Comparison of ENCODE assay signal across 21 cellular contexts in the genomic region with DNA sequence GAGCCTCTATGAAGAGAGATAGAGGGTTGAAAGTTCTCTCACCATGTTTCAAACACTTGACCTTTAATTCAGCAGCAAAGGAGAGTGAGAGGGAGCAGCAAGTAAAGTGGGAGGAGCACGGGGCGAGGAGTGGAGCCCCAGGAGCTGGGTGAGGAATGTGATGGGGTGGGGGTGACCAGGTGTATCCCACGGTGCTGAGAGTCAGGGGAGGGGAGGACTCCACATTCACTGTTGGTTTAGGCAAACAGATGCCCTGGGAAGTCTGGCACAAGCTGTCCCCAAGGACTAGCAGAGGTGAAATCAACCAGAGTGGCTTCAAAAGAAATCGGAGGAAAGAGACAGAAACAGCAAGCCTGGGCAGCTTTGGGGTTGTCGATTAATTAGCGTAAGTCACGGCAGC.
DNase-seq lines count a peak whose midpoint lies in the region; ATAC-seq and TF ChIP-seq lines count a peak whose summit lies in the region.
"Had no signal": no experiment of that assay in that cellular context is flagged by ENCODE, and none has a peak within 500 bp of the region (broad histone marks: within the 10 kb centered on the region; RNA-seq: fewer than 3 reads in every experiment).

No MANE protein-coding gene starts in this region.

- H3K27me3 Mint-ChIP-seq in GM23338 (ENCODE audit: insufficient read depth, low read depth, poor library complexity), result peaks cover 16% of the 10 kb centered on the region
- H3K27me3 Mint-ChIP-seq in endothelial cell (ENCODE audit: unreplicated experiment), result peaks cover 11% of the 10 kb centered on the region

- H3K27me3 ChIP-seq in GM23338 (ENCODE audit: insufficient read depth) (no peaks in the 10 kb centered on the region), Karpas-422 (ENCODE audit: low read length) (no peaks in the 10 kb centered on the region)

- H3K9me3 Mint-ChIP-seq in GM23338 (peaks cover 8% of the 10 kb centered on the region), endothelial cell (ENCODE audit: unreplicated experiment) (no peaks in the 10 kb centered on the region)
- H3K9me3 Mint-ChIP-seq: CD4-positive, alpha-beta T cell had no signal

- H3K4me1 Mint-ChIP-seq in GM23338, result peaks cover 49% of the 10 kb centered on the region
- peaks cover 79% of the 10 kb centered on the region for H3K4me1 Mint-ChIP-seq in endothelial cell (ENCODE audit: unreplicated experiment)
- H3K4me1 Mint-ChIP-seq: IgD-negative memory B cell had no signal

- no peak for TF ChIP-seq CTCF in GM23338 (conservative IDR thresholded peaks at IDR 0.05; ENCODE audit: low read depth in 2 of 2)
- no peak for TF ChIP-seq CTCF in endothelial cell (IDR thresholded peaks at IDR 0.05; ENCODE audit: unreplicated experiment)
- no peak for TF ChIP-seq CTCF in omental fat pad (IDR thresholded peaks at IDR 0.05)

- no peak overlapping the region for H3K9ac ChIP-seq in Karpas-422 (ENCODE audit: low read length)

- H3K27ac ChIP-seq in GM23338 (ENCODE audit: low read depth) (no peak overlapping the region), Karpas-422 (ENCODE audit: low read length) (no peak overlapping the region)
- H3K27ac ChIP-seq: 22Rv1, A549, C4-2B had no signal

- H3K79me2 ChIP-seq in GM23338 (replicated peaks; ENCODE audit: insufficient read depth) (no peaks in the 10 kb centered on the region), Karpas-422 (ENCODE audit: low read length) (no peaks in the 10 kb centered on the region)

- DNase-seq in GM23338 (ENCODE audit: low spot score), result no peak
- DNase-seq in NCI-H345 treated with DMSO at 0.1 percent for 48 hours (lab: John Stamatoyannopoulos, UW; ENCODE audit: unreplicated experiment), result peak; percentile 42
- no peak for DNase-seq in endothelial cell (ENCODE audit: low spot score)
- peak; percentile 5 for DNase-seq in sciatic nerve (ENCODE audit: low spot score)
- no peak for DNase-seq in omental fat pad (ENCODE audit: low spot score)
- no peak for DNase-seq in Karpas-422
- DNase-seq in HK-2 (ENCODE audit: unreplicated experiment), result no peak
- DNase-seq: AML-193; Caco-2; CD4-positive, alpha-beta T cell; DMS153; DMS79; GDM1; GOT3; H9 had no signal

- H3K36me3 Mint-ChIP-seq in GM23338 (ENCODE audit: low read depth) (no peaks in the 10 kb centered on the region), endothelial cell (ENCODE audit: low read depth, unreplicated experiment) (peaks cover 14% of the 10 kb centered on the region)

- H3K4me1 ChIP-seq in GM23338 (ENCODE audit: insufficient read depth), result peaks cover 43% of the 10 kb centered on the region
- no peaks in the 10 kb centered on the region for H3K4me1 ChIP-seq in Karpas-422 (ENCODE audit: low read length)
- H3K4me1 ChIP-seq: A549, Caco-2 had no signal

- H3K4me3 ChIP-seq in GM23338, result no peak overlapping the region
- no peak overlapping the region for H3K4me3 ChIP-seq in Karpas-422 (ENCODE audit: low read length)
- H3K4me3 ChIP-seq: A549 had no signal

- H3K36me3 ChIP-seq in GM23338 (ENCODE audit: insufficient read depth), result no peaks in the 10 kb centered on the region
- no peaks in the 10 kb centered on the region for H3K36me3 ChIP-seq in Karpas-422 (ENCODE audit: insufficient read depth, low read length)

- ATAC-seq in GM23338 (peak; percentile 55), sciatic nerve (no peak), omental fat pad (ENCODE audit: low FRiP score) (no peak), GM18870 (IDR thresholded peaks at IDR 0.05; ENCODE audit: unreplicated experiment) (no peak)
- ATAC-seq: A549, HepG2 had no signal

- no peak overlapping the region for H3K4me3 Mint-ChIP-seq in GM23338
- no peak overlapping the region for H3K4me3 Mint-ChIP-seq in endothelial cell (ENCODE audit: unreplicated experiment)
- H3K4me3 Mint-ChIP-seq: CD4-positive, alpha-beta T cell; H9 had no signal

- no peaks in the 10 kb centered on the region for H3F3A ChIP-seq in GM23338 (replicated peaks; ENCODE audit: low read depth)

- no peaks in the 10 kb centered on the region for H4K20me1 ChIP-seq in GM23338 (replicated peaks; ENCODE audit: insufficient read depth)
- no peaks in the 10 kb centered on the region for H4K20me1 ChIP-seq in Karpas-422 (ENCODE audit: insufficient read depth, low read depth, low read length)

- 0 out of 2 replicates have a peak, but pooled peaks cover 5% of the 10 kb centered on the region for H3K9me2 ChIP-seq in GM23338 (ENCODE audit: insufficient read depth)
- no peaks in the 10 kb centered on the region for H3K9me2 ChIP-seq in Karpas-422 (replicated peaks; ENCODE audit: insufficient read depth, low read length)

- no peak overlapping the region for H3K4me2 ChIP-seq in GM23338
- no peak overlapping the region for H3K4me2 ChIP-seq in Karpas-422 (ENCODE audit: low read depth, low read length, poor library complexity, severe bottlenecking)
- H3K4me2 ChIP-seq: A549 had no signal

- intact Hi-C loops in sciatic nerve (cut with DNase I), result no loop called here

- no peak overlapping the region for H3K27ac Mint-ChIP-seq in GM23338
- H3K27ac Mint-ChIP-seq in endothelial cell (ENCODE audit: unreplicated experiment), result peak overlapping the region; percentile 92
- H3K27ac Mint-ChIP-seq: CD4-positive, alpha-beta T cell; IgD-negative memory B cell had no signal

- no peaks in the 10 kb centered on the region for H3K9me3 ChIP-seq in Karpas-422 (ENCODE audit: low read length)
- H3K9me3 ChIP-seq: A549, Caco-2 had no signal

- H2AFZ ChIP-seq in GM23338 (no peak overlapping the region), Karpas-422 (ENCODE audit: low read length) (no peak overlapping the region)

TF ChIP-seq in GM23338, 12 proteins besides CTCF, POLR2A, EP300 and RAD21 (continues in another document):
- no peak for TF ChIP-seq POLR2AphosphoS5 (IDR thresholded peaks at IDR 0.05; ENCODE audit: low read depth)
- TF ChIP-seq STAT1 (IDR thresholded peaks at IDR 0.05; ENCODE audit: unreplicated experiment), result no peak
- no peak for TF ChIP-seq EZH2 (IDR thresholded peaks at IDR 0.05; ENCODE audit: low read depth, unreplicated experiment)
- no peak for TF ChIP-seq ZNF114 (CRISPR knock-in tag; IDR thresholded peaks at IDR 0.05)
- no peak for TF ChIP-seq NANOG (IDR thresholded peaks at IDR 0.05; ENCODE audit: borderline replicate concordance)
- TF ChIP-seq, protein P1, sequence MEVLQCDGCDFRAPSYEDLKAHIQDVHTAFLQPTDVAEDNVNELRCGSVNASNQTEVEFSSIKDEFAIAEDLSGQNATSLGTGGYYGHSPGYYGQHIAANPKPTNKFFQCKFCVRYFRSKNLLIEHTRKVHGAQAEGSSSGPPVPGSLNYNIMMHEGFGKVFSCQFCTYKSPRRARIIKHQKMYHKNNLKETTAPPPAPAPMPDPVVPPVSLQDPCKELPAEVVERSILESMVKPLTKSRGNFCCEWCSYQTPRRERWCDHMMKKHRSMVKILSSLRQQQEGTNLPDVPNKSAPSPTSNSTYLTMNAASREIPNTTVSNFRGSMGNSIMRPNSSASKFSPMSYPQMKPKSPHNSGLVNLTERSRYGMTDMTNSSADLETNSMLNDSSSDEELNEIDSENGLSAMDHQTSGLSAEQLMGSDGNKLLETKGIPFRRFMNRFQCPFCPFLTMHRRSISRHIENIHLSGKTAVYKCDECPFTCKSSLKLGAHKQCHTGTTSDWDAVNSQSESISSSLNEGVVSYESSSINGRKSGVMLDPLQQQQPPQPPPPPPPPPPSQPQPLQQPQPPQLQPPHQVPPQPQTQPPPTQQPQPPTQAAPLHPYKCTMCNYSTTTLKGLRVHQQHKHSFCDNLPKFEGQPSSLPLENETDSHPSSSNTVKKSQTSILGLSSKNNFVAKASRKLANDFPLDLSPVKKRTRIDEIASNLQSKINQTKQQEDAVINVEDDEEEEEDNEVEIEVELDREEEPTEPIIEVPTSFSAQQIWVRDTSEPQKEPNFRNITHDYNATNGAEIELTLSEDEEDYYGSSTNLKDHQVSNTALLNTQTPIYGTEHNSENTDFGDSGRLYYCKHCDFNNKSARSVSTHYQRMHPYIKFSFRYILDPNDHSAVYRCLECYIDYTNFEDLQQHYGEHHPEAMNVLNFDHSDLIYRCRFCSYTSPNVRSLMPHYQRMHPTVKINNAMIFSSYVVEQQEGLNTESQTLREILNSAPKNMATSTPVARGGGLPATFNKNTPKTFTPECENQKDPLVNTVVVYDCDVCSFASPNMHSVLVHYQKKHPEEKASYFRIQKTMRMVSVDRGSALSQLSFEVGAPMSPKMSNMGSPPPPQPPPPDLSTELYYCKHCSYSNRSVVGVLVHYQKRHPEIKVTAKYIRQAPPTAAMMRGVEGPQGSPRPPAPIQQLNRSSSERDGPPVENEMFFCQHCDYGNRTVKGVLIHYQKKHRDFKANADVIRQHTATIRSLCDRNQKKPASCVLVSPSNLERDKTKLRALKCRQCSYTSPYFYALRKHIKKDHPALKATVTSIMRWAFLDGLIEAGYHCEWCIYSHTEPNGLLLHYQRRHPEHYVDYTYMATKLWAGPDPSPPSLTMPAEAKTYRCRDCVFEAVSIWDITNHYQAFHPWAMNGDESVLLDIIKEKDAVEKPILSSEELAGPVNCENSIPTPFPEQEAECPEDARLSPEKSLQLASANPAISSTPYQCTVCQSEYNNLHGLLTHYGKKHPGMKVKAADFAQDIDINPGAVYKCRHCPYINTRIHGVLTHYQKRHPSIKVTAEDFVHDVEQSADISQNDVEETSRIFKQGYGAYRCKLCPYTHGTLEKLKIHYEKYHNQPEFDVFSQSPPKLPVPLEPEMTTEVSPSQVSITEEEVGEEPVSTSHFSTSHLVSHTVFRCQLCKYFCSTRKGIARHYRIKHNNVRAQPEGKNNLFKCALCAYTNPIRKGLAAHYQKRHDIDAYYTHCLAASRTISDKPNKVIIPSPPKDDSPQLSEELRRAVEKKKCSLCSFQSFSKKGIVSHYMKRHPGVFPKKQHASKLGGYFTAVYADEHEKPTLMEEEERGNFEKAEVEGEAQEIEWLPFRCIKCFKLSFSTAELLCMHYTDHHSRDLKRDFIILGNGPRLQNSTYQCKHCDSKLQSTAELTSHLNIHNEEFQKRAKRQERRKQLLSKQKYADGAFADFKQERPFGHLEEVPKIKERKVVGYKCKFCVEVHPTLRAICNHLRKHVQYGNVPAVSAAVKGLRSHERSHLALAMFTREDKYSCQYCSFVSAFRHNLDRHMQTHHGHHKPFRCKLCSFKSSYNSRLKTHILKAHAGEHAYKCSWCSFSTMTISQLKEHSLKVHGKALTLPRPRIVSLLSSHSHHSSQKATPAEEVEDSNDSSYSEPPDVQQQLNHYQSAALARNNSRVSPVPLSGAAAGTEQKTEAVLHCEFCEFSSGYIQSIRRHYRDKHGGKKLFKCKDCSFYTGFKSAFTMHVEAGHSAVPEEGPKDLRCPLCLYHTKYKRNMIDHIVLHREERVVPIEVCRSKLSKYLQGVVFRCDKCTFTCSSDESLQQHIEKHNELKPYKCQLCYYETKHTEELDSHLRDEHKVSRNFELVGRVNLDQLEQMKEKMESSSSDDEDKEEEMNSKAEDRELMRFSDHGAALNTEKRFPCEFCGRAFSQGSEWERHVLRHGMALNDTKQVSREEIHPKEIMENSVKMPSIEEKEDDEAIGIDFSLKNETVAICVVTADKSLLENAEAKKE (CRISPR knock-in tag; IDR thresholded peaks at IDR 0.05), result no peak
- no peak for TF ChIP-seq JUNB (IDR thresholded peaks at IDR 0.05; ENCODE audit: unreplicated experiment)
- no peak for TF ChIP-seq CREB1 (CRISPR knock-in tag; IDR thresholded peaks at IDR 0.05; ENCODE audit: low read depth)

Comparison
In these comparisons a context has a peak if more than half of its experiments do, and no peak if none do; other contexts are left out.
1. DNase-seq: peak in NCI-H345 treated with DMSO at 0.1 percent for 48 hours (single experiment) and sciatic nerve (single experiment); none in GM23338 (single experiment), endothelial cell (single experiment), omental fat pad (single experiment), Karpas-422 (single experiment) and HK-2 (single experiment).